ENCODE assay signal across 8 cellular contexts in the genomic region with DNA sequence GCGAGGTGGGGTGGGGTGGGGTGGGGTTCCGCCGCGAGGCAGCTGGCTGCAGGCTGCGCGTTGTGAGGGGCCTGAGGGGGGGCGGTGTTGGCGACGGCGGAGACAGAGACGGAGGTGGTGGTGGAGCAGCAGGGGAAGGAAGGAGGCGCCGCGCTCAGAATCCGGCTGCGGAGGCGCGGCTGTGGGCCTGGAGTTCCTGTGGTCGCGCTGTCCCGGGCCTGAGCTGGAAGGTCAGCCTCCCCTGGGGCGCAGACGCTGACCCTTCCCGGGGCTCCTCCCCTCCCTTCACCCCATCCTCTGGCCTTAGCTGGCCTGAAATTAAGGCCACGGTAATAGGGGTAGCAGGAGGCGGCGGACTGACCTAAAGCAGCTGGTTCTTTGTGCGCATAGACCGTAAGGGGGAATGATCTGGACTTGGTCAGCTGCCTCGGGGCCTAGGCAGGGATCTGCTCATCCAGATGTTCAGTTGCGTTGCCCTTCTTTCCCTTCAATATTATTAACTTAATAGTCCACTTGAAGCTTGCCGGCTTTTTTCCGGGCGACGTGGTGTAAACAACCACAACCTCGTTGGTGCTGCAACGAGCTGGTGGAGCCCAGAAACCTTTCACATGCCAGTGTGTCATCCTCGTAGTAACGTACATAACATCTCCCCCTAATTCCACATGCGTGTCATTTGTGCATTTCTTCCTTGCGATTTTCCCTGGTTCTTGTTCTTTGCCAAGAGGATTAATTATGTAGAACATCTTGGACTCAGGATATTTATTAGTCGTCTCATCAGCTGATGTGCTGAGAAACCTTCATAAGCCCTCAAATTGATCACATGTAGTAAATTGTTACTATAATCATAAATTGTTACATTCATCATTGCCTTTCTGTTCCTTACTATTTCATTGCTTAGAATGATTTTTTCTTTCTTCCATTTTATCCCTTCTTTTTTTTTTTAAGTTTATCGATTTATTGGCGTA. TPM values are rescaled to one million over a fixed set of nuclear protein-coding genes. Genes with fewer than 3 reads are reported as not detected.
DNase-seq lines count a peak whose midpoint lies in the region; ATAC-seq and TF ChIP-seq lines count a peak whose summit lies in the region.

No MANE protein-coding gene starts in this region.

- no peaks in the 10 kb centered on the region for H3K9me3 Mint-ChIP-seq in GM23338

- H3K79me2 ChIP-seq in GM23338 (replicated peaks; ENCODE audit: insufficient read depth) (peaks cover 53% of the 10 kb centered on the region), Karpas-422 (ENCODE audit: low read length) (peaks cover 62% of the 10 kb centered on the region)

- TF ChIP-seq CTCF in GM23338 (conservative IDR thresholded peaks at IDR 0.05; ENCODE audit: low read depth in 2 of 2) (no peak), brain microvascular endothelial cell (IDR thresholded peaks at IDR 0.05; ENCODE audit: low read depth, low read length, missing control alignments) (no peak)

- intact Hi-C loops in sciatic nerve (cut with DNase I) = no loop called here

- H3K4me3 ChIP-seq in GM23338 = peak overlapping the region; percentile 91
- peak overlapping the region; percentile 89 for H3K4me3 ChIP-seq in Karpas-422 (ENCODE audit: low read length)
- peak overlapping the region; percentile 91 for H3K4me3 ChIP-seq in brain microvascular endothelial cell (ENCODE audit: low read depth, low read length)
- peak overlapping the region; percentile 90 for H3K4me3 ChIP-seq in iPS-11a (ENCODE audit: low read depth, low read length)

- H3K9ac ChIP-seq in Karpas-422 (ENCODE audit: low read length) = peak overlapping the region; percentile 75

- H3K27ac Mint-ChIP-seq in GM23338 = peak overlapping the region; percentile 97

- peak overlapping the region; percentile 62; the same call in 1 of the 2 replicates for H3K27ac ChIP-seq in GM23338 (ENCODE audit: low read depth)
- H3K27ac ChIP-seq in Karpas-422 (ENCODE audit: low read length) = peak overlapping the region; percentile 89
- H3K27ac ChIP-seq in brain microvascular endothelial cell = peak overlapping the region; percentile 93

- no peaks in the 10 kb centered on the region for H3K27me3 ChIP-seq in GM23338 (ENCODE audit: insufficient read depth)
- H3K27me3 ChIP-seq in Karpas-422 (ENCODE audit: low read length) = no peaks in the 10 kb centered on the region
- no peaks in the 10 kb centered on the region for H3K27me3 ChIP-seq in brain microvascular endothelial cell (replicated peaks)

- H4K20me1 ChIP-seq in GM23338 (replicated peaks; ENCODE audit: insufficient read depth) (peaks cover 29% of the 10 kb centered on the region), Karpas-422 (ENCODE audit: insufficient read depth, low read depth, low read length) (peaks cover 14% of the 10 kb centered on the region; the same call in 1 of the 2 replicates)

- ATAC-seq in GM23338 = peak; percentile 79
- peak; percentile 89 for ATAC-seq in sciatic nerve

- DNase-seq in G401 (ENCODE audit: low spot score) (peak; percentile 38), GM23338 (ENCODE audit: low spot score) (peak; percentile 72), Karpas-422 (peak; percentile 66), T-helper 1 cell (peak in 3 of 5 donors; percentile 16 to 40 (median 29)), brain microvascular endothelial cell (peak; percentile 26), sciatic nerve (ENCODE audit: low spot score) (peak; percentile 71), amniotic stem cell (lab: John Stamatoyannopoulos, UW) (no peak)

- H3K36me3 Mint-ChIP-seq in GM23338 (ENCODE audit: low read depth) = no peaks in the 10 kb centered on the region; the same call in 1 of the 3 replicates

- no peak overlapping the region for H2AFZ ChIP-seq in GM23338
- no peak overlapping the region for H2AFZ ChIP-seq in Karpas-422 (ENCODE audit: low read length)

- H3K4me2 ChIP-seq in GM23338 (peak overlapping the region; percentile 95), Karpas-422 (ENCODE audit: low read depth, low read length, poor library complexity, severe bottlenecking) (peak overlapping the region; percentile 97)

- peaks cover 27% of the 10 kb centered on the region for H3K4me1 Mint-ChIP-seq in GM23338

- H3K36me3 ChIP-seq in GM23338 (ENCODE audit: insufficient read depth) (no peaks in the 10 kb centered on the region), Karpas-422 (ENCODE audit: insufficient read depth, low read length) (peaks cover 22% of the 10 kb centered on the region; the same call in 1 of the 2 replicates), brain microvascular endothelial cell (replicated peaks) (no peaks in the 10 kb centered on the region)

- no peaks in the 10 kb centered on the region for H3K9me2 ChIP-seq in GM23338 (ENCODE audit: insufficient read depth)
- H3K9me2 ChIP-seq in Karpas-422 (replicated peaks; ENCODE audit: insufficient read depth, low read length) = no peaks in the 10 kb centered on the region

- no peaks in the 10 kb centered on the region for H3K9me3 ChIP-seq in Karpas-422 (ENCODE audit: low read length)

- H3F3A ChIP-seq in GM23338 (replicated peaks; ENCODE audit: low read depth) = no peaks in the 10 kb centered on the region

- H3K4me3 Mint-ChIP-seq in GM23338 = peak overlapping the region; percentile 86

- in situ Hi-C loops in G401 (cut with HindIII; ENCODE audit: low sequenced_read_pairs) (no loop called here), brain microvascular endothelial cell (cut with HindIII; ENCODE audit: low pct_ligation_motif_present, low sequenced_read_pairs) (no loop called here)

- H3K4me1 ChIP-seq in GM23338 (ENCODE audit: insufficient read depth) (peaks cover 24% of the 10 kb centered on the region), Karpas-422 (ENCODE audit: low read length) (peaks cover 81% of the 10 kb centered on the region)

- H3K27me3 Mint-ChIP-seq in GM23338 (ENCODE audit: insufficient read depth, low read depth, poor library complexity) = no peaks in the 10 kb centered on the region

TF ChIP-seq in GM23338, 12 proteins besides CTCF, POLR2A, EP300 and RAD21 (continues in another document):
- TF ChIP-seq ZNF331 (CRISPR knock-in tag; IDR thresholded peaks at IDR 0.05; ENCODE audit: low read depth) (no peak), ZNF114 (CRISPR knock-in tag; IDR thresholded peaks at IDR 0.05) (no peak), EZH2 (IDR thresholded peaks at IDR 0.05; ENCODE audit: low read depth, unreplicated experiment) (no peak), JUNB (IDR thresholded peaks at IDR 0.05; ENCODE audit: unreplicated experiment) (no peak), EZH2phosphoT487 (IDR thresholded peaks at IDR 0.05; ENCODE audit: unreplicated experiment) (no peak)
- TF ChIP-seq, protein P1, sequence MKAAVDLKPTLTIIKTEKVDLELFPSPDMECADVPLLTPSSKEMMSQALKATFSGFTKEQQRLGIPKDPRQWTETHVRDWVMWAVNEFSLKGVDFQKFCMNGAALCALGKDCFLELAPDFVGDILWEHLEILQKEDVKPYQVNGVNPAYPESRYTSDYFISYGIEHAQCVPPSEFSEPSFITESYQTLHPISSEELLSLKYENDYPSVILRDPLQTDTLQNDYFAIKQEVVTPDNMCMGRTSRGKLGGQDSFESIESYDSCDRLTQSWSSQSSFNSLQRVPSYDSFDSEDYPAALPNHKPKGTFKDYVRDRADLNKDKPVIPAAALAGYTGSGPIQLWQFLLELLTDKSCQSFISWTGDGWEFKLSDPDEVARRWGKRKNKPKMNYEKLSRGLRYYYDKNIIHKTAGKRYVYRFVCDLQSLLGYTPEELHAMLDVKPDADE (IDR thresholded peaks at IDR 0.05) = no peak

RNA-seq across cellular contexts. Expression of a gene that starts 0.6 kb away (rescaled TPM):
- total RNA-seq in G401 (2014; rRNA removed; shearing (Covaris generic)) = 9.5 and 16.4 TPM in 2 replicates
- 19.9 and 23.6 TPM in 2 replicates for total RNA-seq in GM23338 (2014; rRNA removed; shearing (Covaris generic))
- polyA plus RNA-seq in GM23338 (2016; fragmentation: Nextera tagmentation; extraction: Ambion mirVana) = 279 and 306 TPM in 2 replicates
- 36.9 and 39.4 TPM in 2 replicates for total RNA-seq in Karpas-422 (2014; rRNA removed; shearing (Covaris generic); ENCODE audit: low replicate concordance)
- total RNA-seq in sciatic nerve = 232 TPM

RNA-seq across cellular contexts. Expression of a gene that starts 55.9 kb away (rescaled TPM):
- not detected in 2 replicates for total RNA-seq in G401 (2014; rRNA removed; shearing (Covaris generic))
- total RNA-seq in GM23338 (2014; rRNA removed; shearing (Covaris generic)) = not detected in 2 replicates
- polyA plus RNA-seq in GM23338 (2016; fragmentation: Nextera tagmentation; extraction: Ambion mirVana) = not detected in 2 replicates
- not detected in 2 replicates for total RNA-seq in Karpas-422 (2014; rRNA removed; shearing (Covaris generic); ENCODE audit: low replicate concordance)
- not detected for total RNA-seq in sciatic nerve
